ENCODE assay signal across 7 cellular contexts in the genomic region with DNA sequence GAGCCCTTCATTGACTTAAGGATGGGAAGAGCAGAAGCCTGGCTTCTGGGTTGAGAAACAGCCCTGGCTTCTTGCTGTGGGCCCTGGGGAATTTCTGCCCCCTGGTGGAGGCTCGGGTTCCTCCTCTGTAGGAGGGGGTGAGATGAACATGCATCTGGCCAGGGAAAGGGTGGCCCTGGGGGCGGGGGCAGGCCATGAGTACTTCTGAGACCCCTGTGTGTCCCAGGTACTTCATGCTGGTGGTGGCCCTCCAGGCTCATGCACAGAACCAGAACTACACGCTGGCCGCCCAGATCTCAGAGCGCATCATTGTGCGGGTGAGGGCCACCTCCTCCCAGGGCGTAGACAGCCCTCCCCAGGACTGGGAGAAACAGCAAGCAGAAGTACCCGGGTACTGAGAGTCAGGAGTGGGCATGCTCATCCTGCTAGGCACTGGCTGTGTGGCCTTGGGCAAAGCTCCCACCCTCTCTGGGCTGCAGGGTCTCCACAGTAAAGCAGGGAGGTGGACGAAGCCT.
A peak's percentile ranks its signal among the peaks of the same experiment; 100 is the strongest.
DNase-seq lines count a peak whose midpoint lies in the region; ATAC-seq and TF ChIP-seq lines count a peak whose summit lies in the region.

No MANE protein-coding gene starts in this region.

- in situ Hi-C loops in astrocyte of the cerebellum (cut with HindIII; ENCODE audit: low sequenced_read_pairs) = no loop called here

- H3K4me3 ChIP-seq in astrocyte of the cerebellum (ENCODE audit: low read depth, low read length) = no peak overlapping the region

- ATAC-seq in HG03354 (IDR thresholded peaks at IDR 0.05; ENCODE audit: poor library complexity, severe bottlenecking, unreplicated experiment) (peak; percentile 53), HG03432 (IDR thresholded peaks at IDR 0.05; ENCODE audit: unreplicated experiment) (no peak)

- peak; percentile 87 for TF ChIP-seq CTCF in astrocyte of the cerebellum (IDR thresholded peaks at IDR 0.05; ENCODE audit: low read depth, low read length, missing control alignments)

- DNase-seq in GDM1 (lab: John Stamatoyannopoulos, UW) (peak; percentile 60), T follicular helper cell (ENCODE audit: low read depth) (peak; percentile 37), astrocyte of the cerebellum (ENCODE audit: low read depth) (no peak), iPS-NIHi7 (ENCODE audit: extremely low spot score) (peak; percentile 91)
- peak; percentile 71 to 78 for DNase-seq in stimulated activated CD4-positive, alpha-beta T cell treated with anti-CD3 and anti-CD28 coated beads, Interleukin-2, amount 100 ng/mL, for 24 hours
